22 cellular contexts compared by ENCODE assay signal in genomic region chr3:196621581-196621980, GRCh38.
"Had no signal": no experiment of that assay in that cellular context is flagged by ENCODE, and none has a peak within 500 bp of the region (broad histone marks: within the 10 kb centered on the region; RNA-seq: fewer than 3 reads in every experiment).

No MANE protein-coding gene starts in this region.

- H3K4me3 ChIP-seq: body of pancreas, transverse colon had no signal

- FAIRE-seq: endothelial cell of umbilical vein, frontal cortex, small intestine had no signal

- H3K9me3 ChIP-seq: body of pancreas, transverse colon had no signal

- DNase-seq: activated CD4-positive, alpha-beta T cell treated with anti-CD3 and anti-CD28 coated beads for 1 hour; activated CD4-positive, alpha-beta T cell treated with anti-CD3 and anti-CD28 coated beads, Interleukin-2, amount 50 U/mL, for 1 hour; activated CD8-positive, alpha-beta T cell treated with anti-CD3 and anti-CD28 coated beads, Interleukin-2, amount 10 ng/mL, durations not matched to agents 7 days and 5 days; activated gamma-delta T cell; anterior cingulate cortex; body of pancreas; dermis blood vessel endothelial cell; effector memory CD4-positive, alpha-beta T cell; hypothalamus; left ventricle myocardium superior; mammary epithelial cell; occipital lobe; small intestine; stimulated activated CD4-positive, alpha-beta T cell treated with anti-CD3 and anti-CD28 coated beads, Interleukin-2, amount 100 ng/mL, for 24 hours; T-helper 1 cell; T-helper 9 cell; transverse colon had no signal

- H3K27ac ChIP-seq: body of pancreas had no signal

- H3K36me3 ChIP-seq: transverse colon had no signal

- ATAC-seq: activated CD8-positive, alpha-beta T cell treated with anti-CD3 and anti-CD28 coated beads, Interleukin-2, amount 10 ng/mL, durations not matched to agents 7 days and 5 days; body of pancreas; esophagus mucosa; left ventricle myocardium superior; sciatic nerve; stimulated activated effector memory CD8-positive, alpha-beta T cell treated with anti-CD3 and anti-CD28 coated beads, Interleukin-12 subunit alpha, Interleukin-12 subunit beta, amount 100 ng/mL, for 72 hours had no signal

- H3K4me1 ChIP-seq: body of pancreas had no signal

- H3K27me3 ChIP-seq: body of pancreas, transverse colon had no signal
